Comparison of ENCODE assay signal across 1 cellular context in the genomic region with DNA sequence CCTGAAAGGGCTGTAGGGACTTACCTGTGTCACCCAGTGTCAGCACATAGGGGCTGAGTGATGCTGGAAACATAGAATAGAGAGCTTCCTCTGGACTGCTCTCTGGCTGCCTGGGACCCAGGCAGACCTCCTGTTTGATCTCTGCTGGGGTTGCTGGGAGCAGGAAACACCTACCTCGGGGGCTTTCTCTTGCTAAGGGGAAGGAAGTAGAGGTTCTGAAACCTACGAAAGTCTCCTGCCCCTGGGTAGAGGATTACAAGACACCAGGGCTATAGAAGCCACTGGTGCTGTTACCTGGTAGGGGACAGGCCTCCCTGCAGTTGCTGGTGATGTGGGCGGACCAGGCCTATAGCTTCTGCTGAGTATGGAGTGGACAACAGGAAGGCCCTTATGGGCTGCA.
TF ChIP-seq lines count a peak whose summit lies in the region.

No MANE protein-coding gene starts in this region.

TF ChIP-seq in GM23338, 12 proteins besides CTCF, POLR2A, EP300 and RAD21 (continued from another document):
- TF ChIP-seq, protein P1, sequence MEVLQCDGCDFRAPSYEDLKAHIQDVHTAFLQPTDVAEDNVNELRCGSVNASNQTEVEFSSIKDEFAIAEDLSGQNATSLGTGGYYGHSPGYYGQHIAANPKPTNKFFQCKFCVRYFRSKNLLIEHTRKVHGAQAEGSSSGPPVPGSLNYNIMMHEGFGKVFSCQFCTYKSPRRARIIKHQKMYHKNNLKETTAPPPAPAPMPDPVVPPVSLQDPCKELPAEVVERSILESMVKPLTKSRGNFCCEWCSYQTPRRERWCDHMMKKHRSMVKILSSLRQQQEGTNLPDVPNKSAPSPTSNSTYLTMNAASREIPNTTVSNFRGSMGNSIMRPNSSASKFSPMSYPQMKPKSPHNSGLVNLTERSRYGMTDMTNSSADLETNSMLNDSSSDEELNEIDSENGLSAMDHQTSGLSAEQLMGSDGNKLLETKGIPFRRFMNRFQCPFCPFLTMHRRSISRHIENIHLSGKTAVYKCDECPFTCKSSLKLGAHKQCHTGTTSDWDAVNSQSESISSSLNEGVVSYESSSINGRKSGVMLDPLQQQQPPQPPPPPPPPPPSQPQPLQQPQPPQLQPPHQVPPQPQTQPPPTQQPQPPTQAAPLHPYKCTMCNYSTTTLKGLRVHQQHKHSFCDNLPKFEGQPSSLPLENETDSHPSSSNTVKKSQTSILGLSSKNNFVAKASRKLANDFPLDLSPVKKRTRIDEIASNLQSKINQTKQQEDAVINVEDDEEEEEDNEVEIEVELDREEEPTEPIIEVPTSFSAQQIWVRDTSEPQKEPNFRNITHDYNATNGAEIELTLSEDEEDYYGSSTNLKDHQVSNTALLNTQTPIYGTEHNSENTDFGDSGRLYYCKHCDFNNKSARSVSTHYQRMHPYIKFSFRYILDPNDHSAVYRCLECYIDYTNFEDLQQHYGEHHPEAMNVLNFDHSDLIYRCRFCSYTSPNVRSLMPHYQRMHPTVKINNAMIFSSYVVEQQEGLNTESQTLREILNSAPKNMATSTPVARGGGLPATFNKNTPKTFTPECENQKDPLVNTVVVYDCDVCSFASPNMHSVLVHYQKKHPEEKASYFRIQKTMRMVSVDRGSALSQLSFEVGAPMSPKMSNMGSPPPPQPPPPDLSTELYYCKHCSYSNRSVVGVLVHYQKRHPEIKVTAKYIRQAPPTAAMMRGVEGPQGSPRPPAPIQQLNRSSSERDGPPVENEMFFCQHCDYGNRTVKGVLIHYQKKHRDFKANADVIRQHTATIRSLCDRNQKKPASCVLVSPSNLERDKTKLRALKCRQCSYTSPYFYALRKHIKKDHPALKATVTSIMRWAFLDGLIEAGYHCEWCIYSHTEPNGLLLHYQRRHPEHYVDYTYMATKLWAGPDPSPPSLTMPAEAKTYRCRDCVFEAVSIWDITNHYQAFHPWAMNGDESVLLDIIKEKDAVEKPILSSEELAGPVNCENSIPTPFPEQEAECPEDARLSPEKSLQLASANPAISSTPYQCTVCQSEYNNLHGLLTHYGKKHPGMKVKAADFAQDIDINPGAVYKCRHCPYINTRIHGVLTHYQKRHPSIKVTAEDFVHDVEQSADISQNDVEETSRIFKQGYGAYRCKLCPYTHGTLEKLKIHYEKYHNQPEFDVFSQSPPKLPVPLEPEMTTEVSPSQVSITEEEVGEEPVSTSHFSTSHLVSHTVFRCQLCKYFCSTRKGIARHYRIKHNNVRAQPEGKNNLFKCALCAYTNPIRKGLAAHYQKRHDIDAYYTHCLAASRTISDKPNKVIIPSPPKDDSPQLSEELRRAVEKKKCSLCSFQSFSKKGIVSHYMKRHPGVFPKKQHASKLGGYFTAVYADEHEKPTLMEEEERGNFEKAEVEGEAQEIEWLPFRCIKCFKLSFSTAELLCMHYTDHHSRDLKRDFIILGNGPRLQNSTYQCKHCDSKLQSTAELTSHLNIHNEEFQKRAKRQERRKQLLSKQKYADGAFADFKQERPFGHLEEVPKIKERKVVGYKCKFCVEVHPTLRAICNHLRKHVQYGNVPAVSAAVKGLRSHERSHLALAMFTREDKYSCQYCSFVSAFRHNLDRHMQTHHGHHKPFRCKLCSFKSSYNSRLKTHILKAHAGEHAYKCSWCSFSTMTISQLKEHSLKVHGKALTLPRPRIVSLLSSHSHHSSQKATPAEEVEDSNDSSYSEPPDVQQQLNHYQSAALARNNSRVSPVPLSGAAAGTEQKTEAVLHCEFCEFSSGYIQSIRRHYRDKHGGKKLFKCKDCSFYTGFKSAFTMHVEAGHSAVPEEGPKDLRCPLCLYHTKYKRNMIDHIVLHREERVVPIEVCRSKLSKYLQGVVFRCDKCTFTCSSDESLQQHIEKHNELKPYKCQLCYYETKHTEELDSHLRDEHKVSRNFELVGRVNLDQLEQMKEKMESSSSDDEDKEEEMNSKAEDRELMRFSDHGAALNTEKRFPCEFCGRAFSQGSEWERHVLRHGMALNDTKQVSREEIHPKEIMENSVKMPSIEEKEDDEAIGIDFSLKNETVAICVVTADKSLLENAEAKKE (CRISPR knock-in tag; IDR thresholded peaks at IDR 0.05): no peak
